22 cellular contexts compared by ENCODE assay signal in genomic region chr17:81434079-81434478, GRCh38. TPM values are rescaled to one million over a fixed set of nuclear protein-coding genes. Genes with fewer than 3 reads are reported as not detected.
DNase-seq lines count a peak whose midpoint lies in the region; ATAC-seq, FAIRE-seq and TF ChIP-seq lines count a peak whose summit lies in the region.
"Had no signal": no experiment of that assay in that cellular context is flagged by ENCODE, and none has a peak within 500 bp of the region (broad histone marks: within the 10 kb centered on the region; RNA-seq: fewer than 3 reads in every experiment).

No MANE protein-coding gene starts in this region.

- no peak for TF ChIP-seq POLR2A in GM18505 (IDR thresholded peaks at IDR 0.05; ENCODE audit: borderline replicate concordance, extremely low read depth, insufficient read depth, insufficient read length)

- no peak overlapping the region for H3K27ac ChIP-seq in right atrium auricular region
- H3K27ac ChIP-seq in effector memory CD4-positive, alpha-beta T cell (ENCODE audit: insufficient read depth, low read length, poor library complexity, severe bottlenecking) = no peak overlapping the region
- H3K27ac ChIP-seq: 22Rv1, gastroesophageal sphincter, lower lobe of right lung, transverse colon had no signal

- ATAC-seq in Right ventricle myocardium inferior (no peak), GM18505 (IDR thresholded peaks at IDR 0.05; ENCODE audit: unreplicated experiment) (no peak), HG03442 (IDR thresholded peaks at IDR 0.05; ENCODE audit: unreplicated experiment) (no peak)
- ATAC-seq: gastroesophageal sphincter; naive thymus-derived CD4-positive, alpha-beta T cell; stimulated activated naive B cell treated with anti-CD40 and anti-IgM and Interleukin-4, amounts not matched to agents 10 μg/mL and 1 μg/mL and 100 μg/mL, for 72 hours had no signal

- H3K4me3 ChIP-seq in right atrium auricular region (no peak overlapping the region), kidney epithelial cell (ENCODE audit: low read depth, low read length) (no peak overlapping the region)
- H3K4me3 ChIP-seq in effector memory CD4-positive, alpha-beta T cell (ENCODE audit: insufficient read depth, low read depth, low read length, poor library complexity, severe bottlenecking) = no peak overlapping the region
- H3K4me3 ChIP-seq: gastroesophageal sphincter, lower lobe of right lung, transverse colon had no signal

- H3K36me3 ChIP-seq in right atrium auricular region (no peaks in the 10 kb centered on the region), kidney epithelial cell (ENCODE audit: control insufficient read depth, insufficient read depth, low read length) (no peaks in the 10 kb centered on the region)
- H3K36me3 ChIP-seq in effector memory CD4-positive, alpha-beta T cell (ENCODE audit: control insufficient read depth, insufficient read depth, low read length) = no peaks in the 10 kb centered on the region
- H3K36me3 ChIP-seq: lower lobe of right lung, transverse colon had no signal

- DNase-seq in Right ventricle myocardium inferior (ENCODE audit: missing footprints) = peak; percentile 82
- DNase-seq in right atrium auricular region (ENCODE audit: low spot score) = no peak
- peak; percentile 44 for DNase-seq in SW480 (ENCODE audit: low spot score)
- peak; percentile 31 for DNase-seq in kidney epithelial cell (ENCODE audit: low read depth)
- DNase-seq in urothelium cell line (ENCODE audit: low spot score) = peak; percentile 71
- DNase-seq in effector memory CD4-positive, alpha-beta T cell = no peak
- DNase-seq: activated CD4-positive, alpha-beta T cell treated with anti-CD3 and anti-CD28 coated beads, Interleukin-2, amount 50 U/mL, for 48 hours; activated naive CD4-positive, alpha-beta T cell treated with anti-CD3 and anti-CD28 coated beads, Interleukin-2, amount 50 U/mL, for 16 hours; CD4-positive, alpha-beta T cell; cortex of kidney; DMS79; Kasumi-1; lower lobe of right lung; naive thymus-derived CD4-positive, alpha-beta T cell; NCI-H1436; stimulated activated naive B cell treated with anti-CD40 and anti-IgM and Interleukin-4, amounts not matched to agents 10 μg/mL and 1 μg/mL and 100 μg/mL, for 72 hours; SW 1271; transverse colon had no signal

- peaks cover 0 to 61% of the 10 kb centered on the region in 2 donors for H3K4me1 ChIP-seq in right atrium auricular region
- peaks cover 13% of the 10 kb centered on the region for H3K4me1 ChIP-seq in effector memory CD4-positive, alpha-beta T cell (ENCODE audit: control insufficient read depth, insufficient read depth, low read length, poor library complexity, severe bottlenecking)

- TF ChIP-seq CTCF in right atrium auricular region (IDR thresholded peaks at IDR 0.05) (no peak), kidney epithelial cell (IDR thresholded peaks at IDR 0.05; ENCODE audit: insufficient read depth, low read length, poor library complexity, severe bottlenecking) (no peak)

- H3K27me3 ChIP-seq in right atrium auricular region (no peaks in the 10 kb centered on the region), kidney epithelial cell (ENCODE audit: control insufficient read depth, insufficient read depth, low read length) (no peaks in the 10 kb centered on the region)
- peaks cover 32% of the 10 kb centered on the region for H3K27me3 ChIP-seq in effector memory CD4-positive, alpha-beta T cell (replicated peaks; ENCODE audit: control insufficient read depth, insufficient read depth, low read length, poor library complexity, severe bottlenecking)
- H3K27me3 ChIP-seq: gastroesophageal sphincter, transverse colon had no signal

- peak; percentile 95 for FAIRE-seq in urothelium cell line (lab: Jason Lieb, UNC)

- H3K9me3 ChIP-seq in right atrium auricular region = no peaks in the 10 kb centered on the region
- H3K9me3 ChIP-seq in effector memory CD4-positive, alpha-beta T cell (ENCODE audit: control insufficient read depth, low read length) = no peaks in the 10 kb centered on the region
- H3K9me3 ChIP-seq: gastroesophageal sphincter, lower lobe of right lung, transverse colon had no signal

- intact Hi-C loops in Right ventricle myocardium inferior (cut with DNase I) = no loop called here

RNA-seq across cellular contexts. Expression of gene BAHCC1, which starts 38.8 kb away (rescaled TPM):
- 9.9 TPM for total RNA-seq in Right ventricle myocardium inferior
- 10 to 100 TPM in 1 of 2 donors, 1 to 10 TPM in 1; 5.8 to 12.7 TPM for total RNA-seq in right atrium auricular region
- 6.6 and 15.1 TPM in 2 replicates for total RNA-seq in kidney epithelial cell

Comparison
In these comparisons a context has a peak if more than half of its experiments do, and no peak if none do; other contexts are left out.
1. DNase-seq: peak in Right ventricle myocardium inferior (single experiment), SW480 (single experiment), kidney epithelial cell (single experiment) and urothelium cell line (single experiment); none in right atrium auricular region (single experiment) and effector memory CD4-positive, alpha-beta T cell (0 of 3).